Comparison of ENCODE assay signal across 2 cellular contexts in genomic region chr1:172551279-172551678, GRCh38.
TF ChIP-seq lines count a peak whose summit lies in the region.

No MANE protein-coding gene starts in this region.

TF ChIP-seq in GM23338, 12 proteins besides CTCF, POLR2A, EP300 and RAD21 (continued from another document):
- TF ChIP-seq REST (IDR thresholded peaks at IDR 0.05; ENCODE audit: unreplicated experiment) (no peak), ETS1 (IDR thresholded peaks at IDR 0.05) (no peak), CREB1 (CRISPR knock-in tag; IDR thresholded peaks at IDR 0.05; ENCODE audit: low read depth) (no peak), JUNB (IDR thresholded peaks at IDR 0.05; ENCODE audit: unreplicated experiment) (no peak), ZNF114 (CRISPR knock-in tag; IDR thresholded peaks at IDR 0.05) (no peak), EZH2 (IDR thresholded peaks at IDR 0.05; ENCODE audit: low read depth, unreplicated experiment) (no peak), STAT1 (IDR thresholded peaks at IDR 0.05; ENCODE audit: unreplicated experiment) (no peak)
TF ChIP-seq in GM23338: peak in this region for 0.

TF ChIP-seq in K562, 482 proteins besides CTCF, POLR2A, EP300 and RAD21:
- TF ChIP-seq ATF3 (IDR thresholded peaks at IDR 0.05) (no peak), ATF3 (CRISPR knock-in tag; conservative IDR thresholded peaks at IDR 0.05) (0 out of 2 replicates have a peak, but pooled peaks have one; percentile 25), ZNF316 (IDR thresholded peaks at IDR 0.05) (peak; percentile 80), C11orf30 (IDR thresholded peaks at IDR 0.05; ENCODE audit: low read depth) (peak; percentile 56; the same call in 1 of the 2 replicates), PRDM10 (IDR thresholded peaks at IDR 0.05; ENCODE audit: partially characterized antibody) (no peak), ZNF436 (CRISPR knock-in tag; IDR thresholded peaks at IDR 0.05) (no peak), MAFG (tag; conservative IDR thresholded peaks at IDR 0.05) (no peak), SLC30A9 (CRISPR knock-in tag; IDR thresholded peaks at IDR 0.05) (0 out of 2 replicates have a peak, but pooled peaks have one; percentile 32), ZNF197 (CRISPR knock-in tag; IDR thresholded peaks at IDR 0.05; ENCODE audit: low read depth) (no peak)
